In genomic region chr1:74199504-74199903, GRCh38 we compare ENCODE assay signal across 13 cellular contexts. TPM values are rescaled to one million over a fixed set of nuclear protein-coding genes. Genes with fewer than 3 reads are reported as not detected.
DNase-seq lines count a peak whose midpoint lies in the region; ATAC-seq, FAIRE-seq and TF ChIP-seq lines count a peak whose summit lies in the region.
"Had no signal": no experiment of that assay in that cellular context is flagged by ENCODE, and none has a peak within 500 bp of the region (broad histone marks: within the 10 kb centered on the region; RNA-seq: fewer than 3 reads in every experiment).

No MANE protein-coding gene starts in this region.

- H3K4me2 ChIP-seq in K562 (ENCODE audit: insufficient read depth, low read length) (peak overlapping the region; percentile 89; the same call in 1 of the 2 replicates), osteoblast (ENCODE audit: insufficient read depth, low read length) (peak overlapping the region; percentile 82)

- H3K4me1 Mint-ChIP-seq in activated CD4-positive, alpha-beta memory T cell treated with anti-CD3 and anti-CD28 coated beads, Interleukin-2, amount 10 ng/mL, durations not matched to agents 7 days and 5 days, result peaks cover 15% of the 10 kb centered on the region
- peaks cover 18% of the 10 kb centered on the region for H3K4me1 Mint-ChIP-seq in activated CD4-positive, alpha-beta memory T cell treated with anti-CD3 and anti-CD28 coated beads for 36 hours (ENCODE audit: low read depth)

- TF ChIP-seq CTCF in K562 (IDR thresholded peaks at IDR 0.05 in 2 of 3, conservative IDR thresholded peaks at IDR 0.05 in 1 of 3; ENCODE audit: insufficient read depth in 2 of 3, low read depth in 1 of 3, low read length in 3 of 3) (no peak), osteoblast (IDR thresholded peaks at IDR 0.05; ENCODE audit: extremely low read depth, low read depth, low read length) (no peak)

- peak overlapping the region in 1 of 2 experiments; percentile 76; a peak in 2 of 4 replicates for H3K9ac ChIP-seq in K562 (ENCODE audit: insufficient read depth in 1 of 2, low read depth in 2 of 2, low read length in 2 of 2)

- intact Hi-C loops in activated CD4-positive, alpha-beta memory T cell treated with anti-CD3 and anti-CD28 coated beads for 36 hours (cut with micrococcal nuclease), result loop anchor here (5.0 to 10.0 kb wide), 3 partner anchors 265 to 1528 kb away; no protein-coding TSS in a partner anchor
- intact Hi-C loops in K562 (cut with micrococcal nuclease), result loop anchor here (5.0 kb wide), 1 partner anchor 533 kb away; the partner anchor contains the start of genes CRYZ and TYW3

- WGBS in K562 (ENCODE audit: insufficient coverage, low coverage, missing lambda C conversion rate), result 30% methylated on average over 5 of the region's 5 CpGs

- H3K9me3 Mint-ChIP-seq in activated CD4-positive, alpha-beta memory T cell treated with anti-CD3 and anti-CD28 coated beads, Interleukin-2, amount 10 ng/mL, durations not matched to agents 7 days and 5 days, result no peaks in the 10 kb centered on the region
- no peaks in the 10 kb centered on the region for H3K9me3 Mint-ChIP-seq in activated CD4-positive, alpha-beta memory T cell treated with anti-CD3 and anti-CD28 coated beads for 36 hours

- H3K4me1 ChIP-seq in K562 (replicated peaks in 1 of 2; ENCODE audit: control insufficient read depth in 2 of 2, insufficient read depth in 2 of 2, low read length in 2 of 2), result no peaks in the 10 kb centered on the region
- peaks cover 5% of the 10 kb centered on the region for H3K4me1 ChIP-seq in osteoblast (ENCODE audit: insufficient read depth, low read length)

- no peaks in the 10 kb centered on the region for H3K27me3 Mint-ChIP-seq in activated CD4-positive, alpha-beta memory T cell treated with anti-CD3 and anti-CD28 coated beads, Interleukin-2, amount 10 ng/mL, durations not matched to agents 7 days and 5 days
- no peaks in the 10 kb centered on the region for H3K27me3 Mint-ChIP-seq in activated CD4-positive, alpha-beta memory T cell treated with anti-CD3 and anti-CD28 coated beads for 36 hours
- H3K27me3 Mint-ChIP-seq: T-helper 17 cell had no signal

- ATAC-seq in K562, result peak; percentile 27
- no peak for ATAC-seq in HG03457 (IDR thresholded peaks at IDR 0.05; ENCODE audit: unreplicated experiment)
- ATAC-seq: gastroesophageal sphincter, HCT116, T-helper 17 cell had no signal

- H3K36me3 Mint-ChIP-seq in activated CD4-positive, alpha-beta memory T cell treated with anti-CD3 and anti-CD28 coated beads, Interleukin-2, amount 10 ng/mL, durations not matched to agents 7 days and 5 days (ENCODE audit: low read depth), result peaks cover 11% of the 10 kb centered on the region
- H3K36me3 Mint-ChIP-seq in activated CD4-positive, alpha-beta memory T cell treated with anti-CD3 and anti-CD28 coated beads for 36 hours, result peaks cover 13% of the 10 kb centered on the region

- no peak for TF ChIP-seq POLR2A in K562 (conservative IDR thresholded peaks at IDR 0.05)

- peak overlapping the region; percentile 57; the same call in 1 of the 2 replicates for H3K4me3 ChIP-seq in K562
- H3K4me3 ChIP-seq in osteoblast (ENCODE audit: insufficient read depth, low read length), result no peak overlapping the region

- H4K20me1 ChIP-seq in K562 (replicated peaks; ENCODE audit: control insufficient read depth, insufficient read depth, low read length) (no peaks in the 10 kb centered on the region), osteoblast (ENCODE audit: insufficient read depth, low read length) (no peaks in the 10 kb centered on the region)

- peak overlapping the region; percentile 21; the same call in 1 of the 3 replicates for H3K27ac ChIP-seq in K562 (ENCODE audit: extremely low read depth, low read depth, low read length)
- H3K27ac ChIP-seq in osteoblast (ENCODE audit: low read depth, low read length), result no peak overlapping the region
- H3K27ac ChIP-seq: gastroesophageal sphincter had no signal

- peak overlapping the region; percentile 74 for H3K4me3 Mint-ChIP-seq in activated CD4-positive, alpha-beta memory T cell treated with anti-CD3 and anti-CD28 coated beads, Interleukin-2, amount 10 ng/mL, durations not matched to agents 7 days and 5 days
- H3K4me3 Mint-ChIP-seq in activated CD4-positive, alpha-beta memory T cell treated with anti-CD3 and anti-CD28 coated beads for 36 hours, result no peak overlapping the region
- H3K4me3 Mint-ChIP-seq: T-helper 17 cell had no signal

- no peak for DNase-seq in activated CD4-positive, alpha-beta memory T cell treated with anti-CD3 and anti-CD28 coated beads, Interleukin-2, amount 10 ng/mL, durations not matched to agents 7 days and 5 days
- DNase-seq in activated CD4-positive, alpha-beta memory T cell treated with anti-CD3 and anti-CD28 coated beads for 36 hours, result no peak
- DNase-seq in NAMALWA (ENCODE audit: low spot score) (peak; percentile 2), K562 (ENCODE audit: extremely low read depth in 1 of 4, low spot score in 3 of 4) (peak in 2 of 4 experiments; percentile 9 to 30), osteoblast (ENCODE audit: insufficient read length, low spot score, missing footprints) (no peak), NCI-H2196 treated with DMSO at 0.1 percent for 48 hours (lab: John Stamatoyannopoulos, UW; ENCODE audit: unreplicated experiment) (no peak)
- no peak for DNase-seq in activated CD8-positive, alpha-beta memory T cell treated with anti-CD3 and anti-CD28 coated beads for 24 hours
- DNase-seq: cortex of kidney, T-helper 17 cell had no signal

- H2AFZ ChIP-seq in K562 (ENCODE audit: low read depth, low read length) (peak overlapping the region; percentile 99), osteoblast (ENCODE audit: low read length) (no peak overlapping the region)

- H3K9me3 ChIP-seq in K562 (replicated peaks; ENCODE audit: control insufficient read depth, insufficient read depth, low read depth, low read length), result no peaks in the 10 kb centered on the region
- H3K9me3 ChIP-seq in osteoblast (ENCODE audit: low read depth, low read length), result no peaks in the 10 kb centered on the region
- H3K9me3 ChIP-seq: gastroesophageal sphincter had no signal

- in situ Hi-C loops in K562 (cut with MboI), result no loop called here

- H3K9me1 ChIP-seq in K562 (ENCODE audit: control insufficient read depth, insufficient read depth, low read length), result no peaks in the 10 kb centered on the region

- TF ChIP-seq EP300 in K562 (IDR thresholded peaks at IDR 0.05; ENCODE audit: low read length), result no peak

- BruUV-seq in K562 (replicated peaks; lab: Mats Ljungman, UMichigan), result no TSS peak

- peak; percentile 75 for FAIRE-seq in K562 (lab: Jason Lieb, UNC)

- H3K36me3 ChIP-seq in K562 (ENCODE audit: control insufficient read depth, insufficient read depth, low read length) (peaks cover 8% of the 10 kb centered on the region; the same call in 1 of the 3 replicates), osteoblast (ENCODE audit: insufficient read depth, low read length) (no peaks in the 10 kb centered on the region)

- H3K27me3 ChIP-seq in K562 (ENCODE audit: control insufficient read depth in 2 of 2, insufficient read depth in 2 of 2, low read length in 2 of 2), result no peaks in the 10 kb centered on the region
- no peaks in the 10 kb centered on the region for H3K27me3 ChIP-seq in osteoblast (ENCODE audit: insufficient read depth, low read length)
- H3K27me3 ChIP-seq: gastroesophageal sphincter had no signal

- CTCF ChIA-PET in activated CD4-positive, alpha-beta memory T cell treated with anti-CD3 and anti-CD28 coated beads, Interleukin-2, amount 10 ng/mL, durations not matched to agents 7 days and 5 days (lab: Charles Lee), result no interaction called here
- CTCF ChIA-PET in activated CD4-positive, alpha-beta memory T cell treated with anti-CD3 and anti-CD28 coated beads for 36 hours (lab: Charles Lee), result no interaction called here
- CTCF ChIA-PET in K562 (lab: Yijun Ruan, JAX; ENCODE audit: low intra/inter-chr PET ratio), result no interaction called here

- POLR2A ChIA-PET in activated CD4-positive, alpha-beta memory T cell treated with anti-CD3 and anti-CD28 coated beads, Interleukin-2, amount 10 ng/mL, durations not matched to agents 7 days and 5 days (lab: Charles Lee), result no interaction called here
- POLR2A ChIA-PET in activated CD4-positive, alpha-beta memory T cell treated with anti-CD3 and anti-CD28 coated beads for 36 hours (lab: Charles Lee), result no interaction called here
- POLR2A ChIA-PET in K562 (lab: Yijun Ruan, JAX), result no interaction called here

- no peak for TF ChIP-seq RAD21 in K562 (CRISPR knock-in tag; conservative IDR thresholded peaks at IDR 0.05 in 1 of 2, IDR thresholded peaks at IDR 0.05 in 1 of 2)

- H3K79me2 ChIP-seq in K562 (ENCODE audit: control insufficient read depth, insufficient read depth, low read length) (peaks cover 9% of the 10 kb centered on the region), osteoblast (ENCODE audit: insufficient read depth, low read length) (peaks cover 9% of the 10 kb centered on the region)

- H3K27ac Mint-ChIP-seq in activated CD4-positive, alpha-beta memory T cell treated with anti-CD3 and anti-CD28 coated beads, Interleukin-2, amount 10 ng/mL, durations not matched to agents 7 days and 5 days, result no peak overlapping the region
- H3K27ac Mint-ChIP-seq in activated CD4-positive, alpha-beta memory T cell treated with anti-CD3 and anti-CD28 coated beads for 36 hours, result no peak overlapping the region

RNA-seq across cellular contexts. Expression of gene FPGT, which starts 1.5 kb away (rescaled TPM):
- 10 to 100 TPM in 1 of 2 experiments, 1 to 10 TPM in 1; 9.1 to 11.0 TPM for total RNA-seq in activated CD4-positive, alpha-beta memory T cell treated with anti-CD3 and anti-CD28 coated beads, Interleukin-2, amount 10 ng/mL, durations not matched to agents 7 days and 5 days
- 10 to 100 TPM in 1 of 2 experiments, 1 to 10 TPM in 1; 9.0 to 10.4 TPM for total RNA-seq in activated CD4-positive, alpha-beta memory T cell treated with anti-CD3 and anti-CD28 coated beads for 36 hours
- total RNA-seq in K562 (2011; cell fraction: chromatin; rRNA removed; ENCODE audit: low replicate concordance), result 4.7 and 19.4 TPM in 2 replicates
- total RNA-seq in K562 (2011; cell fraction: nucleolus; rRNA removed), result 2.7 and 6.1 TPM in 2 replicates
- total RNA-seq in K562 (2011; cell fraction: nucleoplasm; rRNA removed), result 10.5 and 15.6 TPM in 2 replicates
- total RNA-seq in K562 (2014; rRNA removed) (9.7 and 11.6 TPM in 2 replicates), K562 (2014; rRNA removed; fragmentation: Illumina TruSeq; extraction: Trizol) (22.5 and 25.1 TPM in 2 replicates), K562 (2015; rRNA removed; fragmentation: Illumina TruSeq; extraction: Trizol) (12.3 and 14.4 TPM in 2 replicates), K562 (2021) (19.9 and 20.9 TPM in 2 replicates), osteoblast (16.3 and 19.2 TPM in 2 replicates)
- polyA plus RNA-seq in K562 (2011; rRNA removed) (15.5 and 23.0 TPM in 2 replicates), K562 (2014; fragmentation: Illumina TruSeq; extraction: Trizol) (18.2 and 22.9 TPM in 2 replicates), K562 (2014; fragmentation: Nextera tagmentation; extraction: Ambion mirVana) (10 to 100 TPM; 23.5 to 24.3 TPM), K562 (2014; rRNA removed) (12.1 and 14.6 TPM in 2 replicates)
- 2.5 and 6.5 TPM in 2 replicates for polyA plus RNA-seq in K562 (2011; cell fraction: cytosol; rRNA removed)
- 8.0 and 13.1 TPM in 2 replicates for polyA plus RNA-seq in K562 (2011; cell fraction: nucleus; rRNA removed)
- polyA plus RNA-seq in K562 (2012), result 10.5 and 14.9 TPM in 2 replicates
- polyA minus RNA-seq in K562 (2011; rRNA and poly(A)+ RNA removed), result 19.0 and 20.4 TPM in 2 replicates
- polyA minus RNA-seq in K562 (2011; cell fraction: cytosol; rRNA and poly(A)+ RNA removed), result 10.3 and 12.2 TPM in 2 replicates
- polyA minus RNA-seq in K562 (2011; cell fraction: nucleus; rRNA and poly(A)+ RNA removed), result 14.9 and 26.3 TPM in 2 replicates

RNA-seq across cellular contexts. Expression of gene LRRIQ3, which starts 1.5 kb away (rescaled TPM):
- total RNA-seq in activated CD4-positive, alpha-beta memory T cell treated with anti-CD3 and anti-CD28 coated beads, Interleukin-2, amount 10 ng/mL, durations not matched to agents 7 days and 5 days, result under 1 TPM; 0.63 to 0.90 TPM
- 1 to 10 TPM; 1.1 to 1.7 TPM for total RNA-seq in activated CD4-positive, alpha-beta memory T cell treated with anti-CD3 and anti-CD28 coated beads for 36 hours
- total RNA-seq in K562 (2011; cell fraction: chromatin; rRNA removed; ENCODE audit: low replicate concordance), result 0.21 and 0.95 TPM in 2 replicates
- 0.26 and 0.33 TPM in 2 replicates for total RNA-seq in K562 (2011; cell fraction: nucleolus; rRNA removed)
- 0.23 and 0.44 TPM in 2 replicates for total RNA-seq in K562 (2011; cell fraction: nucleoplasm; rRNA removed)
- total RNA-seq in K562 (2014; rRNA removed) (0.27 and 0.57 TPM in 2 replicates), K562 (2014; rRNA removed; fragmentation: Illumina TruSeq; extraction: Trizol) (1.5 and 2.0 TPM in 2 replicates), K562 (2015; rRNA removed; fragmentation: Illumina TruSeq; extraction: Trizol) (1.2 and 1.6 TPM in 2 replicates), K562 (2021) (0.82 and 0.98 TPM in 2 replicates), osteoblast (0.59 and 0.72 TPM in 2 replicates)
- polyA plus RNA-seq in K562 (2011; rRNA removed) (1.2 and 2.0 TPM in 2 replicates), K562 (2014; fragmentation: Illumina TruSeq; extraction: Trizol) (1.0 and 1.7 TPM in 2 replicates), K562 (2014; fragmentation: Nextera tagmentation; extraction: Ambion mirVana) (1 to 10 TPM; 2.4 to 2.8 TPM), K562 (2014; rRNA removed) (0.38 and 0.91 TPM in 2 replicates)
- polyA plus RNA-seq in K562 (2011; cell fraction: cytosol; rRNA removed), result 0.19 and 0.41 TPM in 2 replicates
- polyA plus RNA-seq in K562 (2011; cell fraction: nucleus; rRNA removed), result 0.53 and 0.83 TPM in 2 replicates
- polyA plus RNA-seq in K562 (2012), result 0.74 and 1.1 TPM in 2 replicates
- polyA minus RNA-seq in K562 (2011; rRNA and poly(A)+ RNA removed), result 1.1 and 1.6 TPM in 2 replicates
- polyA minus RNA-seq in K562 (2011; cell fraction: cytosol; rRNA and poly(A)+ RNA removed), result not detected in 2 replicates
- 0.67 and 1.4 TPM in 2 replicates for polyA minus RNA-seq in K562 (2011; cell fraction: nucleus; rRNA and poly(A)+ RNA removed)

RNA-seq across cellular contexts. Expression of gene TNNI3K, which starts 35.7 kb away (rescaled TPM):
- total RNA-seq in activated CD4-positive, alpha-beta memory T cell treated with anti-CD3 and anti-CD28 coated beads, Interleukin-2, amount 10 ng/mL, durations not matched to agents 7 days and 5 days, result under 1 TPM in 1 of 2 experiments, not detected in 1; 0.43 TPM
- total RNA-seq in activated CD4-positive, alpha-beta memory T cell treated with anti-CD3 and anti-CD28 coated beads for 36 hours, result under 1 TPM in 1 of 2 experiments, not detected in 1; 0.38 TPM
- total RNA-seq in K562 (2011; cell fraction: chromatin; rRNA removed; ENCODE audit: low replicate concordance), result not detected in 2 replicates
- not detected in 2 replicates for total RNA-seq in K562 (2011; cell fraction: nucleolus; rRNA removed)
- not detected in 2 replicates for total RNA-seq in K562 (2011; cell fraction: nucleoplasm; rRNA removed)
- 0.33 TPM in 1 of 2 replicates, not detected in the other for total RNA-seq in K562 (2014; rRNA removed)
- not detected in 2 replicates for total RNA-seq in K562 (2014; rRNA removed; fragmentation: Illumina TruSeq; extraction: Trizol)
- not detected in 2 replicates for total RNA-seq in K562 (2015; rRNA removed; fragmentation: Illumina TruSeq; extraction: Trizol)
- not detected in 2 replicates for total RNA-seq in K562 (2021)
- 0.22 and 0.53 TPM in 2 replicates for polyA plus RNA-seq in K562 (2011; rRNA removed)
- not detected in 2 replicates for polyA plus RNA-seq in K562 (2011; cell fraction: cytosol; rRNA removed)
- 0.81 TPM in 1 of 2 replicates, not detected in the other for polyA plus RNA-seq in K562 (2011; cell fraction: nucleus; rRNA removed)
- polyA plus RNA-seq in K562 (2012), result 0.22 and 0.44 TPM in 2 replicates
- polyA plus RNA-seq in K562 (2014; fragmentation: Illumina TruSeq; extraction: Trizol), result not detected in 2 replicates
- under 1 TPM; 0.21 to 0.24 TPM for polyA plus RNA-seq in K562 (2014; fragmentation: Nextera tagmentation; extraction: Ambion mirVana)
- polyA plus RNA-seq in K562 (2014; rRNA removed), result 0.40 TPM in 1 of 2 replicates, not detected in the other
- polyA minus RNA-seq in K562 (2011; rRNA and poly(A)+ RNA removed), result not detected in 2 replicates
- polyA minus RNA-seq in K562 (2011; cell fraction: cytosol; rRNA and poly(A)+ RNA removed), result not detected in 2 replicates
- polyA minus RNA-seq in K562 (2011; cell fraction: nucleus; rRNA and poly(A)+ RNA removed), result 0.27 TPM in 1 of 2 replicates, not detected in the other
- 0.59 and 0.72 TPM in 2 replicates for total RNA-seq in osteoblast
- total RNA-seq: LHCN-M2 had no signal
